Comparison of ENCODE assay signal across 8 cellular contexts in genomic region chr2:32010280-32010669, GRCh38. TPM values are rescaled to one million over a fixed set of nuclear protein-coding genes. Genes with fewer than 3 reads are reported as not detected.
A peak's percentile ranks its signal among the peaks of the same experiment; 100 is the strongest.
DNase-seq lines count a peak whose midpoint lies in the region; TF ChIP-seq lines count a peak whose summit lies in the region.
"Not testable (repeated sequence)": the region's sequence is repeated elsewhere in the genome, so short reads cannot be mapped to it uniquely, and the experiment has no call there.

No MANE protein-coding gene starts in this region.

- DNase-seq in GF-D8 (lab: John Stamatoyannopoulos, UW) (peak; percentile 46), HAP-1 (ENCODE audit: low spot score in 2 of 2) (peak; percentile 31 to 76), Karpas-422 (peak; percentile 80), T-helper 1 cell (peak; percentile 40 to 78 (median 56)), glomerular visceral epithelial cell (ENCODE audit: extremely low spot score) (peak; percentile 66), osteocyte (ENCODE audit: extremely low spot score, unreplicated experiment) (peak; percentile 90)
- peak; percentile 67 for DNase-seq in activated naive CD4-positive, alpha-beta T cell treated with anti-CD3 and anti-CD28 coated beads for 36 hours

- peak overlapping the region; percentile 59 for H3K4me3 Mint-ChIP-seq in activated naive CD4-positive, alpha-beta T cell treated with anti-CD3 and anti-CD28 coated beads for 36 hours
- peak overlapping the region; percentile 58 for H3K4me3 Mint-ChIP-seq in osteocyte (ENCODE audit: unreplicated experiment)
- H3K4me3 Mint-ChIP-seq in stimulated activated naive CD8-positive, alpha-beta T cell treated with anti-CD3 and anti-CD28 coated beads, Interleukin-15, Interleukin-2, amounts not matched to agents 100 ng/mL and 50 ng/mL, for 24 hours, result peak overlapping the region; percentile 96

- in situ Hi-C loops in HAP-1 (cut with MboI; ENCODE audit: low sequenced_read_pairs), result not testable (repeated sequence)

- H3K9me3 Mint-ChIP-seq in activated naive CD4-positive, alpha-beta T cell treated with anti-CD3 and anti-CD28 coated beads for 36 hours; osteocyte (ENCODE audit: unreplicated experiment); stimulated activated naive CD8-positive, alpha-beta T cell treated with anti-CD3 and anti-CD28 coated beads, Interleukin-15, Interleukin-2, amounts not matched to agents 100 ng/mL and 50 ng/mL, for 24 hours: not testable (repeated sequence)

- H3K27ac Mint-ChIP-seq in activated naive CD4-positive, alpha-beta T cell treated with anti-CD3 and anti-CD28 coated beads for 36 hours, result peak overlapping the region; percentile 57
- not testable (repeated sequence) for H3K27ac Mint-ChIP-seq in osteocyte (ENCODE audit: unreplicated experiment); stimulated activated naive CD8-positive, alpha-beta T cell treated with anti-CD3 and anti-CD28 coated beads, Interleukin-15, Interleukin-2, amounts not matched to agents 100 ng/mL and 50 ng/mL, for 24 hours

- CTCF ChIA-PET in activated naive CD4-positive, alpha-beta T cell treated with anti-CD3 and anti-CD28 coated beads for 36 hours (lab: Charles Lee), result not testable (repeated sequence)

- peaks cover 54% of the 10 kb centered on the region for H3K79me2 ChIP-seq in Karpas-422 (ENCODE audit: low read length)

- H3K27me3 Mint-ChIP-seq in activated naive CD4-positive, alpha-beta T cell treated with anti-CD3 and anti-CD28 coated beads for 36 hours (ENCODE audit: low read depth); osteocyte (ENCODE audit: unreplicated experiment); stimulated activated naive CD8-positive, alpha-beta T cell treated with anti-CD3 and anti-CD28 coated beads, Interleukin-15, Interleukin-2, amounts not matched to agents 100 ng/mL and 50 ng/mL, for 24 hours: not testable (repeated sequence)

- peak overlapping the region; percentile 59 for H3K9ac ChIP-seq in Karpas-422 (ENCODE audit: low read length)

- peak overlapping the region; percentile 74 for H3K4me3 ChIP-seq in HAP-1
- H3K4me3 ChIP-seq in Karpas-422 (ENCODE audit: low read length), result peak overlapping the region; percentile 47; the same call in 1 of the 2 replicates

- not testable (repeated sequence) for H3K9me2 ChIP-seq in Karpas-422 (replicated peaks; ENCODE audit: insufficient read depth, low read length)

- H3K9me3 ChIP-seq in HAP-1; Karpas-422 (ENCODE audit: low read length): not testable (repeated sequence)

- peaks cover 47% of the 10 kb centered on the region for H3K4me1 Mint-ChIP-seq in activated naive CD4-positive, alpha-beta T cell treated with anti-CD3 and anti-CD28 coated beads for 36 hours (ENCODE audit: low read depth)
- H3K4me1 Mint-ChIP-seq in osteocyte (ENCODE audit: unreplicated experiment), result peaks cover 39% of the 10 kb centered on the region
- H3K4me1 Mint-ChIP-seq in stimulated activated naive CD8-positive, alpha-beta T cell treated with anti-CD3 and anti-CD28 coated beads, Interleukin-15, Interleukin-2, amounts not matched to agents 100 ng/mL and 50 ng/mL, for 24 hours (ENCODE audit: low read depth), result peaks cover 46% of the 10 kb centered on the region

- not testable (repeated sequence) for TF ChIP-seq CTCF in osteocyte (IDR thresholded peaks at IDR 0.05)

- not testable (repeated sequence) for H2AFZ ChIP-seq in Karpas-422 (ENCODE audit: low read length)

- H3K36me3 Mint-ChIP-seq in activated naive CD4-positive, alpha-beta T cell treated with anti-CD3 and anti-CD28 coated beads for 36 hours (ENCODE audit: low read depth); osteocyte (ENCODE audit: unreplicated experiment): not testable (repeated sequence)
- peaks cover 32% of the 10 kb centered on the region for H3K36me3 Mint-ChIP-seq in stimulated activated naive CD8-positive, alpha-beta T cell treated with anti-CD3 and anti-CD28 coated beads, Interleukin-15, Interleukin-2, amounts not matched to agents 100 ng/mL and 50 ng/mL, for 24 hours (ENCODE audit: low read depth)

- not testable (repeated sequence) for H3K27ac ChIP-seq in Karpas-422 (ENCODE audit: low read length)

- intact Hi-C loops in activated naive CD4-positive, alpha-beta T cell treated with anti-CD3 and anti-CD28 coated beads for 36 hours (cut with micrococcal nuclease), result loop anchor here (2.0 kb wide), 1 partner anchor 267 kb away; the partner anchor contains the start of gene YIPF4

- not testable (repeated sequence) for H3K36me3 ChIP-seq in HAP-1 (replicated peaks)
- H3K36me3 ChIP-seq in Karpas-422 (ENCODE audit: insufficient read depth, low read length), result peaks cover 11% of the 10 kb centered on the region; the same call in 1 of the 2 replicates

- peaks cover 31% of the 10 kb centered on the region; the same call in 1 of the 2 replicates for H4K20me1 ChIP-seq in Karpas-422 (ENCODE audit: insufficient read depth, low read depth, low read length)

- not testable (repeated sequence) for H3K4me2 ChIP-seq in Karpas-422 (ENCODE audit: low read depth, low read length, poor library complexity, severe bottlenecking)

- peaks cover 13% of the 10 kb centered on the region for H3K4me1 ChIP-seq in HAP-1
- H3K4me1 ChIP-seq in Karpas-422 (ENCODE audit: low read length), result peaks cover 33% of the 10 kb centered on the region

- H3K27me3 ChIP-seq in HAP-1 (ENCODE audit: low read depth); Karpas-422 (ENCODE audit: low read length): not testable (repeated sequence)

RNA-seq across cellular contexts. Expression of gene MEMO1, which starts 0.5 kb away (rescaled TPM):
- 56.8 and 62.9 TPM in 2 replicates for total RNA-seq in Karpas-422 (2014; rRNA removed; shearing (Covaris generic); ENCODE audit: low replicate concordance)
- total RNA-seq in activated naive CD4-positive, alpha-beta T cell treated with anti-CD3 and anti-CD28 coated beads for 36 hours, result 10 to 100 TPM; 39.5 to 42.0 TPM
- 44.3 and 48.1 TPM in 2 replicates for total RNA-seq in osteocyte

RNA-seq across cellular contexts. Expression of gene DPY30, which starts 29.3 kb away (rescaled TPM):
- total RNA-seq in Karpas-422 (2014; rRNA removed; shearing (Covaris generic); ENCODE audit: low replicate concordance), result 67.5 and 88.3 TPM in 2 replicates
- 10 to 100 TPM; 80.1 to 88.5 TPM for total RNA-seq in activated naive CD4-positive, alpha-beta T cell treated with anti-CD3 and anti-CD28 coated beads for 36 hours
- total RNA-seq in osteocyte, result 54.1 and 56.4 TPM in 2 replicates

RNA-seq across cellular contexts. Expression of gene SPAST, which starts 53.1 kb away (rescaled TPM):
- 27.0 and 48.3 TPM in 2 replicates for total RNA-seq in Karpas-422 (2014; rRNA removed; shearing (Covaris generic); ENCODE audit: low replicate concordance)
- 10 to 100 TPM; 12.0 to 12.8 TPM for total RNA-seq in activated naive CD4-positive, alpha-beta T cell treated with anti-CD3 and anti-CD28 coated beads for 36 hours
- 25.6 and 26.4 TPM in 2 replicates for total RNA-seq in osteocyte
